Comparison of ENCODE assay signal across 7 cellular contexts in genomic region chr1:35726814-35727433, GRCh38. TPM values are rescaled to one million over a fixed set of nuclear protein-coding genes. Genes with fewer than 3 reads are reported as not detected.
DNase-seq lines count a peak whose midpoint lies in the region; ATAC-seq and TF ChIP-seq lines count a peak whose summit lies in the region.

No MANE protein-coding gene starts in this region.

- H3K4me1 ChIP-seq in right atrium auricular region, result no peaks in the 10 kb centered on the region

- DNase-seq in GM10266 (ENCODE audit: extremely low spot score) (peak; percentile 52), NCI-H1048 (lab: John Stamatoyannopoulos, UW) (peak; percentile 12), SKM-1 (lab: John Stamatoyannopoulos, UW; ENCODE audit: unreplicated experiment) (peak; percentile 27), amniotic epithelial cell (ENCODE audit: low read depth) (peak; percentile 47), right atrium auricular region (ENCODE audit: low spot score) (no peak), sciatic nerve (ENCODE audit: low spot score) (peak; percentile 68)

- peak; percentile 92 for ATAC-seq in sciatic nerve
- no peak for ATAC-seq in HG03097 (IDR thresholded peaks at IDR 0.05; ENCODE audit: low FRiP score, unreplicated experiment)

- TF ChIP-seq CTCF in GM10266 (IDR thresholded peaks at IDR 0.05; ENCODE audit: control insufficient read depth, insufficient read depth, low read depth, missing control alignments) (peak; percentile 89), right atrium auricular region (IDR thresholded peaks at IDR 0.05) (peak; percentile 70 to 92)

- H3K36me3 ChIP-seq in right atrium auricular region, result no peaks in the 10 kb centered on the region

- H3K4me3 ChIP-seq in right atrium auricular region, result no peak overlapping the region

- H3K27ac ChIP-seq in right atrium auricular region, result no peak overlapping the region

- H3K9me3 ChIP-seq in right atrium auricular region, result no peaks in the 10 kb centered on the region

- intact Hi-C loops in sciatic nerve (cut with DNase I), result loop anchor here (5.0 kb wide), 1 partner anchor 160 kb away; no protein-coding TSS in a partner anchor

- H3K27me3 ChIP-seq in right atrium auricular region, result no peaks in the 10 kb centered on the region

RNA-seq across cellular contexts. Expression of gene C1orf216, which starts 8.2 kb away (rescaled TPM):
- total RNA-seq in right atrium auricular region (10 to 100 TPM; 13.1 to 16.1 TPM), sciatic nerve (20.7 TPM)

RNA-seq across cellular contexts. Expression of gene CLSPN, which starts 42.9 kb away (rescaled TPM):
- 1 to 10 TPM in 1 of 2 donors, under 1 TPM in 1; 0.08 to 1.1 TPM for total RNA-seq in right atrium auricular region
- 0.40 TPM for total RNA-seq in sciatic nerve
